14 cellular contexts compared by ENCODE assay signal in genomic region chr1:93672477-93673158, GRCh38. TPM values are rescaled to one million over a fixed set of nuclear protein-coding genes. Genes with fewer than 3 reads are reported as not detected.
DNase-seq lines count a peak whose midpoint lies in the region; ATAC-seq and TF ChIP-seq lines count a peak whose summit lies in the region.
"Had no signal": no experiment of that assay in that cellular context is flagged by ENCODE, and none has a peak within 500 bp of the region (broad histone marks: within the 10 kb centered on the region; RNA-seq: fewer than 3 reads in every experiment).

No MANE protein-coding gene starts in this region.

- BruUV-seq in MCF 10A (replicated peaks; lab: Mats Ljungman, UMichigan): no TSS peak
- no TSS peak for BruUV-seq in mammary epithelial cell (replicated peaks; lab: Mats Ljungman, UMichigan)

- ATAC-seq in stimulated activated effector memory CD8-positive, alpha-beta T cell treated with anti-CD3 and anti-CD28 coated beads, Interleukin-12 subunit alpha, Interleukin-12 subunit beta, amount 100 ng/mL, for 72 hours: no peak

- H3K4me1 Mint-ChIP-seq in MCF 10A (ENCODE audit: insufficient read depth, unreplicated experiment): peaks cover 69% of the 10 kb centered on the region
- H3K4me1 Mint-ChIP-seq in dendritic cell treated with granulocyte-macrophage colony-stimulating factor and Interleukin-4, amounts not matched to agents 40 ng/mL and 50 ng/mL, for 4 days (ENCODE audit: low read depth): peaks cover 69% of the 10 kb centered on the region
- H3K4me1 Mint-ChIP-seq in nephron: peaks cover 81% of the 10 kb centered on the region
- peaks cover 58% of the 10 kb centered on the region for H3K4me1 Mint-ChIP-seq in type B pancreatic cell (ENCODE audit: unreplicated experiment)
- H3K4me1 Mint-ChIP-seq in chondrocyte (ENCODE audit: low read depth): peaks cover 61% of the 10 kb centered on the region
- H3K4me1 Mint-ChIP-seq in stimulated activated effector memory CD8-positive, alpha-beta T cell treated with anti-CD3 and anti-CD28 coated beads, Interleukin-12 subunit alpha, Interleukin-12 subunit beta, amount 100 ng/mL, for 72 hours: no peaks in the 10 kb centered on the region
- H3K4me1 Mint-ChIP-seq: immature natural killer cell had no signal

- peaks cover 60% of the 10 kb centered on the region for H3K36me3 ChIP-seq in mammary epithelial cell (ENCODE audit: insufficient read depth, low read length)

- H3K27me3 ChIP-seq in mammary epithelial cell (ENCODE audit: insufficient read depth, low read length): no peaks in the 10 kb centered on the region

- H3K27me3 Mint-ChIP-seq in MCF 10A (ENCODE audit: insufficient read depth, unreplicated experiment): no peaks in the 10 kb centered on the region
- no peaks in the 10 kb centered on the region for H3K27me3 Mint-ChIP-seq in dendritic cell treated with granulocyte-macrophage colony-stimulating factor and Interleukin-4, amounts not matched to agents 40 ng/mL and 50 ng/mL, for 4 days
- no peaks in the 10 kb centered on the region for H3K27me3 Mint-ChIP-seq in nephron (ENCODE audit: low read depth)
- no peaks in the 10 kb centered on the region for H3K27me3 Mint-ChIP-seq in type B pancreatic cell
- H3K27me3 Mint-ChIP-seq in chondrocyte (ENCODE audit: low read depth): no peaks in the 10 kb centered on the region
- H3K27me3 Mint-ChIP-seq: naive B cell had no signal

- TF ChIP-seq CTCF in MCF 10A (IDR thresholded peaks at IDR 0.05; ENCODE audit: unreplicated experiment) (no peak), mammary epithelial cell (conservative IDR thresholded peaks at IDR 0.05 in 1 of 2, IDR thresholded peaks at IDR 0.05 in 1 of 2; ENCODE audit: extremely low read depth in 1 of 2, insufficient read depth in 1 of 2, low read depth in 1 of 2, low read length in 2 of 2) (no peak), nephron (IDR thresholded peaks at IDR 0.05; ENCODE audit: unreplicated experiment in 3 of 3) (no peak), type B pancreatic cell (conservative IDR thresholded peaks at IDR 0.05) (no peak), chondrocyte (IDR thresholded peaks at IDR 0.05) (no peak)

- H3K27ac ChIP-seq in mammary epithelial cell (ENCODE audit: insufficient read depth, low read depth, low read length): no peak overlapping the region

- H3K4me3 Mint-ChIP-seq in MCF 10A (ENCODE audit: unreplicated experiment) (peak overlapping the region; percentile 42), nephron (peak overlapping the region in 1 of 3 experiments; percentile 24), type B pancreatic cell (peak overlapping the region; percentile 15), chondrocyte (ENCODE audit: unreplicated experiment) (no peak overlapping the region)
- H3K4me3 Mint-ChIP-seq in dendritic cell treated with granulocyte-macrophage colony-stimulating factor and Interleukin-4, amounts not matched to agents 40 ng/mL and 50 ng/mL, for 4 days: peak overlapping the region; percentile 44
- no peak overlapping the region for H3K4me3 Mint-ChIP-seq in stimulated activated effector memory CD8-positive, alpha-beta T cell treated with anti-CD3 and anti-CD28 coated beads, Interleukin-12 subunit alpha, Interleukin-12 subunit beta, amount 100 ng/mL, for 72 hours
- H3K4me3 Mint-ChIP-seq: immature natural killer cell, naive B cell had no signal

- dilution Hi-C loops in mammary epithelial cell (cut with HindIII; ENCODE audit: low sequenced_read_pairs): loop anchor here (5.0 kb wide), 2 partner anchors 55 to 65 kb away; no protein-coding TSS in a partner anchor

- H3K9me3 Mint-ChIP-seq in MCF 10A (ENCODE audit: unreplicated experiment): no peaks in the 10 kb centered on the region
- no peaks in the 10 kb centered on the region for H3K9me3 Mint-ChIP-seq in dendritic cell treated with granulocyte-macrophage colony-stimulating factor and Interleukin-4, amounts not matched to agents 40 ng/mL and 50 ng/mL, for 4 days
- H3K9me3 Mint-ChIP-seq in nephron: no peaks in the 10 kb centered on the region
- H3K9me3 Mint-ChIP-seq in type B pancreatic cell: no peaks in the 10 kb centered on the region
- H3K9me3 Mint-ChIP-seq in chondrocyte (ENCODE audit: low read depth): no peaks in the 10 kb centered on the region
- no peaks in the 10 kb centered on the region for H3K9me3 Mint-ChIP-seq in stimulated activated effector memory CD8-positive, alpha-beta T cell treated with anti-CD3 and anti-CD28 coated beads, Interleukin-12 subunit alpha, Interleukin-12 subunit beta, amount 100 ng/mL, for 72 hours
- H3K9me3 Mint-ChIP-seq: naive B cell had no signal

- WGBS in mammary epithelial cell (ENCODE audit: low coverage, missing lambda C conversion rate): 73% methylated on average over 5 of the region's 5 CpGs

- H3K4me1 ChIP-seq in mammary epithelial cell (ENCODE audit: insufficient read depth, low read length): peaks cover 70% of the 10 kb centered on the region

- no peak overlapping the region for H3K4me3 ChIP-seq in mammary epithelial cell (replicated peaks in 1 of 3; ENCODE audit: insufficient read depth in 1 of 3, low read depth in 2 of 3, low read length in 3 of 3)

- POLR2A ChIA-PET in MCF 10A (lab: Yijun Ruan, JAX): interaction anchor here (0.6 to 10.9 kb wide), 24 partner anchors 8 to 744 kb away, joined by 3 to 116 read pairs (median 5); partner anchors contain the start of gene BCAR3

- H2AFZ ChIP-seq in mammary epithelial cell (ENCODE audit: low read depth, low read length): no peak overlapping the region

- H3K9ac ChIP-seq in mammary epithelial cell (ENCODE audit: insufficient read depth, low read length): no peak overlapping the region

- no peaks in the 10 kb centered on the region for H3K9me3 ChIP-seq in mammary epithelial cell (replicated peaks; ENCODE audit: insufficient read depth, low read length)

- CTCF ChIA-PET in MCF 10A (lab: Yijun Ruan, JAX) (interaction anchor here (0.7 to 6.8 kb wide), 9 partner anchors 10 to 145 kb away, joined by 3 to 57 read pairs (median 5); no protein-coding TSS in a partner anchor), mammary epithelial cell (lab: Charles Lee; ENCODE audit: low non-redundant PET) (interaction anchor here (0.5 to 0.7 kb wide), 2 partner anchors 8 to 13 kb away, joined by 3 to 4 read pairs; no protein-coding TSS in a partner anchor)

- no peak overlapping the region for H3K4me2 ChIP-seq in mammary epithelial cell (ENCODE audit: insufficient read depth, low read depth, low read length)

- H3K27ac Mint-ChIP-seq in MCF 10A (ENCODE audit: low read depth, unreplicated experiment) (peak overlapping the region; percentile 42), nephron (peak overlapping the region; percentile 17 to 67 (median 67)), type B pancreatic cell (peak overlapping the region; percentile 72), chondrocyte (ENCODE audit: unreplicated experiment) (no peak overlapping the region)
- H3K27ac Mint-ChIP-seq in dendritic cell treated with granulocyte-macrophage colony-stimulating factor and Interleukin-4, amounts not matched to agents 40 ng/mL and 50 ng/mL, for 4 days: peak overlapping the region; percentile 74
- H3K27ac Mint-ChIP-seq in stimulated activated effector memory CD8-positive, alpha-beta T cell treated with anti-CD3 and anti-CD28 coated beads, Interleukin-12 subunit alpha, Interleukin-12 subunit beta, amount 100 ng/mL, for 72 hours: no peak overlapping the region

- intact Hi-C loops in MCF 10A (cut with micrococcal nuclease) (no loop called here), mammary epithelial cell (cut with micrococcal nuclease) (no loop called here)
- intact Hi-C loops in dendritic cell treated with granulocyte-macrophage colony-stimulating factor and Interleukin-4, amounts not matched to agents 40 ng/mL and 50 ng/mL, for 4 days (cut with micrococcal nuclease): no loop called here

- in situ Hi-C loops in mammary epithelial cell (cut with MboI; ENCODE audit: low sequenced_read_pairs in 2 of 2): no loop called here

- DNase-seq in MCF 10A (ENCODE audit: unreplicated experiment) (no peak), mammary epithelial cell (no peak), type B pancreatic cell (ENCODE audit: extremely low spot score, unreplicated experiment) (no peak), chondrocyte (ENCODE audit: low spot score) (no peak), C1 segment of cervical spinal cord (lab: John Stamatoyannopoulos, UW) (no peak)
- DNase-seq in stimulated activated effector memory CD8-positive, alpha-beta T cell treated with anti-CD3 and anti-CD28 coated beads, Interleukin-12 subunit alpha, Interleukin-12 subunit beta, amount 100 ng/mL, for 72 hours (ENCODE audit: low spot score in 2 of 2): no peak
- DNase-seq: DMS 273 treated with DMSO at 0.1 percent for 48 hours, immature natural killer cell, naive B cell, NCI-H1436 treated with DMSO at 0.1 percent for 48 hours, NCI-H526, SIG-M5 had no signal

- H3K36me3 Mint-ChIP-seq in MCF 10A (ENCODE audit: insufficient read depth, unreplicated experiment) (peaks cover 75% of the 10 kb centered on the region), nephron (ENCODE audit: low read depth) (peaks cover 9% of the 10 kb centered on the region), type B pancreatic cell (peaks cover 12% of the 10 kb centered on the region), chondrocyte (ENCODE audit: low read depth) (peaks cover 3% of the 10 kb centered on the region)
- H3K36me3 Mint-ChIP-seq in dendritic cell treated with granulocyte-macrophage colony-stimulating factor and Interleukin-4, amounts not matched to agents 40 ng/mL and 50 ng/mL, for 4 days (ENCODE audit: low read depth): peaks cover 79% of the 10 kb centered on the region
- no peaks in the 10 kb centered on the region for H3K36me3 Mint-ChIP-seq in stimulated activated effector memory CD8-positive, alpha-beta T cell treated with anti-CD3 and anti-CD28 coated beads, Interleukin-12 subunit alpha, Interleukin-12 subunit beta, amount 100 ng/mL, for 72 hours
- H3K36me3 Mint-ChIP-seq: immature natural killer cell had no signal

- H4K20me1 ChIP-seq in mammary epithelial cell (ENCODE audit: insufficient read depth, low read length): peaks cover 32% of the 10 kb centered on the region

- peaks cover 98% of the 10 kb centered on the region for H3K79me2 ChIP-seq in mammary epithelial cell (ENCODE audit: insufficient read depth, low read length)

RNA-seq across cellular contexts. Expression of gene BCAR3, which starts 9.0 kb away (rescaled TPM):
- total RNA-seq in MCF 10A (2022) (83.6 and 130 TPM in 2 replicates), mammary epithelial cell (100 to 1,000 TPM in 1 of 2 donors, 10 to 100 TPM in 1; 93.0 to 171 TPM), type B pancreatic cell (ENCODE audit: low replicate concordance) (16.6 and 52.1 TPM in 2 replicates), chondrocyte (12.1 to 20.6 TPM (median 18.5 TPM) in 3 replicates)
- 123 TPM for polyA plus RNA-seq in mammary epithelial cell
- 185 TPM for polyA minus RNA-seq in mammary epithelial cell

Comparison
In these comparisons a context has a peak if more than half of its experiments do, and no peak if none do; other contexts are left out.
1. H3K27ac Mint-ChIP-seq: peak in MCF 10A (single experiment), dendritic cell treated with granulocyte-macrophage colony-stimulating factor and Interleukin-4, amounts not matched to agents 40 ng/mL and 50 ng/mL, for 4 days (single experiment), nephron (3 of 3) and type B pancreatic cell (single experiment); none in chondrocyte (single experiment) and stimulated activated effector memory CD8-positive, alpha-beta T cell treated with anti-CD3 and anti-CD28 coated beads, Interleukin-12 subunit alpha, Interleukin-12 subunit beta, amount 100 ng/mL, for 72 hours (single experiment).
2. H3K4me3 Mint-ChIP-seq: peak in MCF 10A (single experiment), dendritic cell treated with granulocyte-macrophage colony-stimulating factor and Interleukin-4, amounts not matched to agents 40 ng/mL and 50 ng/mL, for 4 days (single experiment) and type B pancreatic cell (single experiment); none in chondrocyte (single experiment) and stimulated activated effector memory CD8-positive, alpha-beta T cell treated with anti-CD3 and anti-CD28 coated beads, Interleukin-12 subunit alpha, Interleukin-12 subunit beta, amount 100 ng/mL, for 72 hours (single experiment).